Comparison of ENCODE assay signal across 34 cellular contexts in genomic region chrY:21592059-21592458, GRCh38. TPM values are rescaled to one million over a fixed set of nuclear protein-coding genes. Genes with fewer than 3 reads are reported as not detected.
"Had no signal": no experiment of that assay in that cellular context is flagged by ENCODE, and none has a peak within 500 bp of the region (broad histone marks: within the 10 kb centered on the region; RNA-seq: fewer than 3 reads in every experiment).

No MANE protein-coding gene starts in this region.

- H3K27me3 Mint-ChIP-seq: dendritic cell treated with granulocyte-macrophage colony-stimulating factor and Interleukin-4, amounts not matched to agents 40 ng/mL and 50 ng/mL, for 4 days; type B pancreatic cell had no signal

- H3K4me2 ChIP-seq: smooth muscle cell had no signal

- H3K27ac ChIP-seq: colonic mucosa, epithelial cell of prostate, foreskin keratinocyte, lower lobe of right lung, neutrophil, pancreas, stomach, tibial artery had no signal

- FAIRE-seq: keratinocyte, pancreas had no signal

- H3K4me3 ChIP-seq: colonic mucosa, lower lobe of right lung, pancreas, smooth muscle cell, stomach, tibial artery had no signal

- H3K4me1 ChIP-seq: colonic mucosa, foreskin keratinocyte, lower lobe of right lung, pancreas, stomach, tibial artery had no signal

- H3K36me3 Mint-ChIP-seq: natural killer cell, type B pancreatic cell had no signal

- DNase-seq: colonic mucosa; effector CD8-positive, alpha-beta T cell; endodermal cell; foreskin keratinocyte; head of caudate nucleus; left ventricle myocardium superior; lower lobe of right lung; natural killer cell; pancreas; stimulated activated CD4-positive, alpha-beta T cell treated with anti-CD3 and anti-CD28 coated beads, Interleukin-12 subunit alpha, Interleukin-12 subunit beta, amount 100 ng/mL, for 4 hours; stimulated activated CD4-positive, alpha-beta T cell treated with anti-CD3 and anti-CD28 coated beads, Interleukin-1b, Interleukin-23, amount 100 ng/mL, for 48 hours; stimulated activated CD4-positive, alpha-beta T cell treated with anti-CD3 and anti-CD28 coated beads, Interleukin-4, amount 100 ng/mL, for 1 hour; stimulated activated CD8-positive, alpha-beta memory T cell treated with anti-CD3 and anti-CD28 coated beads, Interleukin-4, amount 100 ng/mL, for 48 hours; stimulated activated naive CD4-positive, alpha-beta T cell treated with Interleukin-2 at 50 U/mL for 16 hours; stomach; tibial artery had no signal

- H3K4me1 Mint-ChIP-seq: endodermal cell, natural killer cell had no signal

- H3K4me3 Mint-ChIP-seq: dendritic cell treated with granulocyte-macrophage colony-stimulating factor and Interleukin-4, amounts not matched to agents 40 ng/mL and 50 ng/mL, for 4 days; endodermal cell; natural killer cell; type B pancreatic cell had no signal

- H3K27ac Mint-ChIP-seq: dendritic cell treated with granulocyte-macrophage colony-stimulating factor and Interleukin-4, amounts not matched to agents 40 ng/mL and 50 ng/mL, for 4 days; endodermal cell; natural killer cell; type B pancreatic cell had no signal

- H3K27me3 ChIP-seq: colonic mucosa, foreskin keratinocyte, neutrophil, pancreas, stomach, tibial artery had no signal

- H3K36me3 ChIP-seq: colonic mucosa, lower lobe of right lung, neutrophil, pancreas, stomach, tibial artery had no signal

- H3K9me3 ChIP-seq: colonic mucosa, lower lobe of right lung, neutrophil, pancreas, stomach, tibial artery had no signal

- H3K9me3 Mint-ChIP-seq: endodermal cell, type B pancreatic cell had no signal

RNA-seq across cellular contexts. Expression of gene RBMY1A1, which starts 57.4 kb away (rescaled TPM):
- total RNA-seq: chondrocyte, colonic mucosa, endodermal cell, esophagus mucosa, fibroblast of lung, foreskin keratinocyte, left ventricle myocardium superior, lower lobe of right lung, mesenteric fat pad, mononuclear cell, natural killer cell, omental fat pad, pancreas, posterior vena cava, sciatic nerve, smooth muscle cell, stomach, subcutaneous adipose tissue, temporal lobe, urinary bladder had no signal
- polyA plus RNA-seq: fibroblast of lung, foreskin keratinocyte, keratinocyte, neural cell, pancreas, smooth muscle cell, stomach, urinary bladder had no signal
